In the genomic region with DNA sequence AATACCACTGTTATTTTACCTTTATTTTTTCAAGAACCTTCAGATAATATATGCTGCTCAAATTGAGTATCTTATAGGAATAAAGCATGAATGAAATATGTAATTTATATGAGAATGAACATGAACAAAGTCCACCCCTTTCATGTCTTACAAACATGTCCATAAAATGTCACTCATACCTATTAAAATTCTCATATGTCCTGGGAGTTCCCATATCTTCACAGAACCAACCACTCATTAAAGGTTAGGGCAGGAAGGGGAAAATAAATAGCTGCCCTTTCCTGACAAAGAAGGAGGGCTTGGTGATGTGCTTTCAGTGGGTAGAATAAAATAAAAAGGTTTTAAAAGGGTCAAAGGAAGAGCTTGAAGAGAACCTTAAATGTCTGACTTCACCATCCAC, we compare ENCODE assay signal across 5 cellular contexts.
"Had no signal": no experiment of that assay in that cellular context is flagged by ENCODE, and none has a peak within 500 bp of the region (broad histone marks: within the 10 kb centered on the region; RNA-seq: fewer than 3 reads in every experiment).

No MANE protein-coding gene starts in this region.

- DNase-seq: H9, HCEC 1CT, IMR-90 had no signal

- H3K9me3 Mint-ChIP-seq: GM23338, H9 had no signal

- H3K4me3 Mint-ChIP-seq: GM23338, H9 had no signal

- H3K27ac Mint-ChIP-seq: GM23338, H9 had no signal

- ATAC-seq: GM23338, K562 had no signal
